In the genomic region with DNA sequence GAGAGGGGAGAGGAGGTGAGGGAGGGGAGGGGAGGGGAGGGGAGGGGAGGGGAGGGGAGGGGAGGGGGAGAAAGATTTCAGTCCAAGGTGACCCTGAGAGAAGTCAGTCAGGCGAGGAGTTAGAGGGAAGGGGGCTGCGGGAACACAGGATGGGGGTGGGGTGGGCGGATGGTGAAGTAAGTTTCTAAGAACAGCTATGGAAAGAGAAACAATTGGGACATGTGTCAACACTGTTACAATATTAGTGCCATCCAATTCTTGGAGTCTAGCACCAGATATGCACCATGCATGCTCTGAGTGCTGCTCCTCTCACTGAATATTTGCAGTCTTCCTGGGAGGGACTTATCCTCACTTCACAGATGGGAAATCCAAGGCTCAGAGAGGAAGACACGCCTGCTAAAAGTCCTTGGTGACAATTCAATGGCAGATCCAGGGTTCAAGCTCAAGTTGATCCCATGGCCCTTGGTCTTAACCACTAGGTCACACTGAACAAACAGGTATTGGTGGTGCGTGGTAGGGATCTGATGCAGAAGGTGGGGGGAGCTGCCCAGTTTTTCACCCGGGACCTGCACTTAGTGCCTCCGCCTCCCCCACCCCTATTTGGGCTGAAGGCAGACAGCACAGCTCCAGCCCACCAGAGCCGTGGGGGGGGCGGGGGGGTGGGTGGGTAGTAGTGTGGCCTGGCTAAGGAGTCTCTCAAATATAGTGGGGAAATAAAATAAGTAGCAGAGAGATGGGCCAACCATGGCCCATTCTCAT, we compare ENCODE assay signal across 1 cellular context.
TF ChIP-seq lines count a peak whose summit lies in the region.

No MANE protein-coding gene starts in this region.

TF ChIP-seq in HepG2, 621 proteins besides CTCF, POLR2A, EP300 and RAD21:
- TF ChIP-seq ELF1 (CRISPR knock-in tag; IDR thresholded peaks at IDR 0.05): no peak
- no peak for TF ChIP-seq ZSCAN30 (CRISPR knock-in tag; IDR thresholded peaks at IDR 0.05)
- peak; percentile 72 for TF ChIP-seq BCL6 (CRISPR knock-in tag; IDR thresholded peaks at IDR 0.05)
- TF ChIP-seq, protein P1, sequence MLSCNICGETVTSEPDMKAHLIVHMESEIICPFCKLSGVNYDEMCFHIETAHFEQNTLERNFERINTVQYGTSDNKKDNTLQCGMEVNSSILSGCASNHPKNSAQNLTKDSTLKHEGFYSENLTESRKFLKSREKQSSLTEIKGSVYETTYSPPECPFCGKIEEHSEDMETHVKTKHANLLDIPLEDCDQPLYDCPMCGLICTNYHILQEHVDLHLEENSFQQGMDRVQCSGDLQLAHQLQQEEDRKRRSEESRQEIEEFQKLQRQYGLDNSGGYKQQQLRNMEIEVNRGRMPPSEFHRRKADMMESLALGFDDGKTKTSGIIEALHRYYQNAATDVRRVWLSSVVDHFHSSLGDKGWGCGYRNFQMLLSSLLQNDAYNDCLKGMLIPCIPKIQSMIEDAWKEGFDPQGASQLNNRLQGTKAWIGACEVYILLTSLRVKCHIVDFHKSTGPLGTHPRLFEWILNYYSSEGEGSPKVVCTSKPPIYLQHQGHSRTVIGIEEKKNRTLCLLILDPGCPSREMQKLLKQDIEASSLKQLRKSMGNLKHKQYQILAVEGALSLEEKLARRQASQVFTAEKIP (CRISPR knock-in tag; IDR thresholded peaks at IDR 0.05; ENCODE audit: borderline replicate concordance): no peak
- TF ChIP-seq SP5 (CRISPR knock-in tag; IDR thresholded peaks at IDR 0.05; ENCODE audit: borderline replicate concordance, low read depth): peak; percentile 42; the same call in 1 of the 2 replicates
- no peak for TF ChIP-seq CC2D1A (CRISPR knock-in tag; IDR thresholded peaks at IDR 0.05)
- TF ChIP-seq MIER3 (CRISPR knock-in tag; IDR thresholded peaks at IDR 0.05; ENCODE audit: borderline replicate concordance): 0 out of 2 replicates have a peak, but pooled peaks have one; percentile 37
- TF ChIP-seq HNF4G (IDR thresholded peaks at IDR 0.05; ENCODE audit: borderline replicate concordance, low read depth, low read length): peak; percentile 8; the same call in 1 of the 2 replicates
- TF ChIP-seq HNF4G (CRISPR knock-in tag; IDR thresholded peaks at IDR 0.05; ENCODE audit: borderline replicate concordance, low read depth): no peak
- no peak for TF ChIP-seq EEA1 (CRISPR knock-in tag; IDR thresholded peaks at IDR 0.05; ENCODE audit: borderline replicate concordance)
- TF ChIP-seq ATF6 (CRISPR knock-in tag; conservative IDR thresholded peaks at IDR 0.05): no peak
- TF ChIP-seq STAT5B (CRISPR knock-in tag; IDR thresholded peaks at IDR 0.05): no peak
- no peak for TF ChIP-seq MTA3 (CRISPR knock-in tag; IDR thresholded peaks at IDR 0.05)
- no peak for TF ChIP-seq ZNF33A (CRISPR knock-in tag; IDR thresholded peaks at IDR 0.05; ENCODE audit: borderline replicate concordance)
- TF ChIP-seq HDAC2 (CRISPR knock-in tag; IDR thresholded peaks at IDR 0.05): 0 out of 2 replicates have a peak, but pooled peaks have one; percentile 11
- 0 out of 2 replicates have a peak, but pooled peaks have one; percentile 49 for TF ChIP-seq PCBP1 (IDR thresholded peaks at IDR 0.05; ENCODE audit: borderline replicate concordance, low read depth, low read length)
- TF ChIP-seq FOXA3 (CRISPR knock-in tag; IDR thresholded peaks at IDR 0.05): 0 out of 2 replicates have a peak, but pooled peaks have one; percentile 10
- TF ChIP-seq PITX1 (CRISPR knock-in tag; IDR thresholded peaks at IDR 0.05): peak; percentile 42; the same call in 1 of the 2 replicates
- no peak for TF ChIP-seq KDM5B (CRISPR knock-in tag; IDR thresholded peaks at IDR 0.05; ENCODE audit: borderline replicate concordance)
- TF ChIP-seq CAMTA2 (CRISPR knock-in tag; IDR thresholded peaks at IDR 0.05; ENCODE audit: borderline replicate concordance): no peak
- TF ChIP-seq NCOR1 (IDR thresholded peaks at IDR 0.05; ENCODE audit: borderline replicate concordance, low read length): peak; percentile 27; the same call in 1 of the 2 replicates
- 0 out of 2 replicates have a peak, but pooled peaks have one; percentile 49 for TF ChIP-seq NR2F2 (IDR thresholded peaks at IDR 0.05; ENCODE audit: borderline replicate concordance, low read depth)
- TF ChIP-seq PPARG (CRISPR knock-in tag; conservative IDR thresholded peaks at IDR 0.05): 0 out of 2 replicates have a peak, but pooled peaks have one; percentile 28
- no peak for TF ChIP-seq FOXA1 (IDR thresholded peaks at IDR 0.05)
- TF ChIP-seq FOXA1 (CRISPR knock-in tag; IDR thresholded peaks at IDR 0.05): 0 out of 2 replicates have a peak, but pooled peaks have one; percentile 16
- TF ChIP-seq FOXP1 (IDR thresholded peaks at IDR 0.05): no peak
- 0 out of 2 replicates have a peak, but pooled peaks have one; percentile 27 for TF ChIP-seq FOXP1 (CRISPR knock-in tag; IDR thresholded peaks at IDR 0.05)
- peak; percentile 85 for TF ChIP-seq RARA (CRISPR knock-in tag; IDR thresholded peaks at IDR 0.05)
- TF ChIP-seq ZMYM3 (CRISPR knock-in tag; IDR thresholded peaks at IDR 0.05): peak; percentile 41; the same call in 1 of the 2 replicates
- TF ChIP-seq ZSCAN25 (CRISPR knock-in tag; IDR thresholded peaks at IDR 0.05): peak; percentile 85
- TF ChIP-seq NR2F1 (CRISPR knock-in tag; IDR thresholded peaks at IDR 0.05): peak; percentile 18 to 33; a peak in 1 of 4 replicates
- TF ChIP-seq GPN1 (CRISPR knock-in tag; IDR thresholded peaks at IDR 0.05; ENCODE audit: borderline replicate concordance): no peak
- peak; percentile 53; the same call in 1 of the 2 replicates for TF ChIP-seq RXRA (CRISPR knock-in tag; IDR thresholded peaks at IDR 0.05)
- no peak for TF ChIP-seq ZBTB14 (CRISPR knock-in tag; IDR thresholded peaks at IDR 0.05)
- TF ChIP-seq SKI (IDR thresholded peaks at IDR 0.05; ENCODE audit: partially characterized antibody): peak; percentile 80
- no peak for TF ChIP-seq KDM4B (CRISPR knock-in tag; IDR thresholded peaks at IDR 0.05)
- peak; percentile 46; the same call in 1 of the 2 replicates for TF ChIP-seq ARID5B (CRISPR knock-in tag; IDR thresholded peaks at IDR 0.05)
- no peak; the same call in 1 of the 2 replicates for TF ChIP-seq NR2F6 (IDR thresholded peaks at IDR 0.05)
- TF ChIP-seq NR2F6 (CRISPR knock-in tag; IDR thresholded peaks at IDR 0.05): peak; percentile 61
- no peak for TF ChIP-seq ZNF576 (CRISPR knock-in tag; IDR thresholded peaks at IDR 0.05)
- TF ChIP-seq HNF4A (CRISPR knock-in tag; IDR thresholded peaks at IDR 0.05): peak; percentile 43
- peak; percentile 96 for TF ChIP-seq HNRNPK (IDR thresholded peaks at IDR 0.05; ENCODE audit: low read depth, low read length, poor library complexity, severe bottlenecking)
- TF ChIP-seq, protein P2, sequence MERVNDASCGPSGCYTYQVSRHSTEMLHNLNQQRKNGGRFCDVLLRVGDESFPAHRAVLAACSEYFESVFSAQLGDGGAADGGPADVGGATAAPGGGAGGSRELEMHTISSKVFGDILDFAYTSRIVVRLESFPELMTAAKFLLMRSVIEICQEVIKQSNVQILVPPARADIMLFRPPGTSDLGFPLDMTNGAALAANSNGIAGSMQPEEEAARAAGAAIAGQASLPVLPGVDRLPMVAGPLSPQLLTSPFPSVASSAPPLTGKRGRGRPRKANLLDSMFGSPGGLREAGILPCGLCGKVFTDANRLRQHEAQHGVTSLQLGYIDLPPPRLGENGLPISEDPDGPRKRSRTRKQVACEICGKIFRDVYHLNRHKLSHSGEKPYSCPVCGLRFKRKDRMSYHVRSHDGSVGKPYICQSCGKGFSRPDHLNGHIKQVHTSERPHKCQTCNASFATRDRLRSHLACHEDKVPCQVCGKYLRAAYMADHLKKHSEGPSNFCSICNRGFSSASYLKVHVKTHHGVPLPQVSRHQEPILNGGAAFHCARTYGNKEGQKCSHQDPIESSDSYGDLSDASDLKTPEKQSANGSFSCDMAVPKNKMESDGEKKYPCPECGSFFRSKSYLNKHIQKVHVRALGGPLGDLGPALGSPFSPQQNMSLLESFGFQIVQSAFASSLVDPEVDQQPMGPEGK (CRISPR knock-in tag; IDR thresholded peaks at IDR 0.05): peak; percentile 24; the same call in 1 of the 2 replicates
- TF ChIP-seq GATAD2A (CRISPR knock-in tag; IDR thresholded peaks at IDR 0.05): peak; percentile 30; the same call in 1 of the 2 replicates
